Comparison of ENCODE assay signal across 8 cellular contexts in the genomic region with DNA sequence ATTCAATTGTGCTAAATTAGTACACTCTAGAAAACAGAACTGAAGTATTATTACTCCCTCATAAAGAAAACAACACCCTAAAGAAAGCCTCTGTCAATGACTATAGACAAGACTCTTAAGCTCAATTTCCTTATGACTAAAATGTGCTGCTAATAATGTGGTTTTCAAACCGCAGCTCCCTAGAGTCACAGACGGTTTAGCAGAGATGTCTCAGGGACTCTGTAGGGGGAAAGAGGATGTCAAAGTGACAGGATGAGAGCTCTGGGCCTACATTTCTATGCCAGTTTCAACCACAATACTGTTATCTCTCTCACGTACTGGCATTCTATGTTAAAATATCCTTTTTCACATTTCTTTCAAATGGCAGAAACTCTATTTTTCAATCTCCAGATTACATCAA. TPM values are rescaled to one million over a fixed set of nuclear protein-coding genes. Genes with fewer than 3 reads are reported as not detected.
DNase-seq lines count a peak whose midpoint lies in the region; ATAC-seq and TF ChIP-seq lines count a peak whose summit lies in the region.

No MANE protein-coding gene starts in this region.

- H4K20me1 ChIP-seq in DND-41 (ENCODE audit: insufficient read depth, low read length), result no peaks in the 10 kb centered on the region

- no peaks in the 10 kb centered on the region for H3K79me2 ChIP-seq in DND-41 (ENCODE audit: insufficient read depth, low read length)

- no peak for TF ChIP-seq CTCF in DND-41 (IDR thresholded peaks at IDR 0.05; ENCODE audit: borderline replicate concordance, extremely low read depth, low read length, poor library complexity, severe bottlenecking)

- H3K27me3 Mint-ChIP-seq in activated T-helper 17 cell treated with anti-CD3 and anti-CD28 coated beads, Interleukin-2, amount 50 U/mL, for 72 hours, result no peaks in the 10 kb centered on the region

- H3K4me3 Mint-ChIP-seq in activated T-helper 17 cell treated with anti-CD3 and anti-CD28 coated beads, Interleukin-2, amount 50 U/mL, for 72 hours, result peak overlapping the region; percentile 46

- H2AFZ ChIP-seq in DND-41 (ENCODE audit: low read depth, low read length), result no peak overlapping the region

- peaks cover 35% of the 10 kb centered on the region for H3K4me1 ChIP-seq in DND-41 (ENCODE audit: insufficient read depth, low read length)

- ATAC-seq in DND-41 (ENCODE audit: insufficient read depth, low read depth) (peak; percentile 100), GM19468 (IDR thresholded peaks at IDR 0.05; ENCODE audit: extremely low read depth, unreplicated experiment) (peak; percentile 100), HG03469 (IDR thresholded peaks at IDR 0.05; ENCODE audit: unreplicated experiment) (peak; percentile 100)
- peak; percentile 100 for ATAC-seq in activated T-helper 17 cell treated with anti-CD3 and anti-CD28 coated beads, Interleukin-2, amount 50 U/mL, for 72 hours (replicated peaks)

- H3K4me2 ChIP-seq in DND-41 (ENCODE audit: insufficient read depth, low read length), result no peak overlapping the region

- no peaks in the 10 kb centered on the region for H3K9me3 ChIP-seq in DND-41 (ENCODE audit: insufficient read depth, low read length, severe bottlenecking)

- DNase-seq in DND-41, result peak; percentile 71
- no peak for DNase-seq in NCI-H526 treated with DMSO at 0.1 percent for 48 hours (lab: John Stamatoyannopoulos, UW)
- DNase-seq in NCI-H82 (lab: John Stamatoyannopoulos, UW), result no peak
- DNase-seq in DMS79 treated with DMSO at 0.1 percent for 48 hours (lab: John Stamatoyannopoulos, UW), result no peak
- DNase-seq in COR-L47 (lab: John Stamatoyannopoulos, UW), result no peak

- no peak overlapping the region for H3K4me3 ChIP-seq in DND-41 (ENCODE audit: low read depth in 1 of 2, low read length in 2 of 2)

- H3K9me3 Mint-ChIP-seq in activated T-helper 17 cell treated with anti-CD3 and anti-CD28 coated beads, Interleukin-2, amount 50 U/mL, for 72 hours, result no peaks in the 10 kb centered on the region

- peaks cover 23% of the 10 kb centered on the region for H3K4me1 Mint-ChIP-seq in activated T-helper 17 cell treated with anti-CD3 and anti-CD28 coated beads, Interleukin-2, amount 50 U/mL, for 72 hours

- H3K9ac ChIP-seq in DND-41 (ENCODE audit: low read depth, low read length), result peak overlapping the region; percentile 19; the same call in 1 of the 2 replicates

- peaks cover 72% of the 10 kb centered on the region for H3K36me3 Mint-ChIP-seq in activated T-helper 17 cell treated with anti-CD3 and anti-CD28 coated beads, Interleukin-2, amount 50 U/mL, for 72 hours (ENCODE audit: low read depth)

- no peaks in the 10 kb centered on the region for H3K27me3 ChIP-seq in DND-41 (ENCODE audit: insufficient read depth, low read length, poor library complexity)

- H3K27ac ChIP-seq in DND-41 (ENCODE audit: low read length), result peak overlapping the region; percentile 69

- peaks cover 42% of the 10 kb centered on the region for H3K36me3 ChIP-seq in DND-41 (ENCODE audit: insufficient read depth, low read length)

- H3K27ac Mint-ChIP-seq in activated T-helper 17 cell treated with anti-CD3 and anti-CD28 coated beads, Interleukin-2, amount 50 U/mL, for 72 hours, result peak overlapping the region; percentile 82

RNA-seq across cellular contexts. Expression of a gene that starts 37.6 kb away (rescaled TPM):
- under 1 TPM; 0.42 to 0.71 TPM for total RNA-seq in activated T-helper 17 cell treated with anti-CD3 and anti-CD28 coated beads, Interleukin-2, amount 50 U/mL, for 72 hours

RNA-seq across cellular contexts. Expression of a gene that starts 43.3 kb away (rescaled TPM):
- total RNA-seq in activated T-helper 17 cell treated with anti-CD3 and anti-CD28 coated beads, Interleukin-2, amount 50 U/mL, for 72 hours, result 10 to 100 TPM; 81.9 to 83.9 TPM

RNA-seq across cellular contexts. Expression of a gene that starts 44.2 kb away (rescaled TPM):
- total RNA-seq in activated T-helper 17 cell treated with anti-CD3 and anti-CD28 coated beads, Interleukin-2, amount 50 U/mL, for 72 hours, result 1 to 10 TPM; 1.7 to 4.0 TPM
